Comparison of ENCODE assay signal across 19 cellular contexts in the genomic region with DNA sequence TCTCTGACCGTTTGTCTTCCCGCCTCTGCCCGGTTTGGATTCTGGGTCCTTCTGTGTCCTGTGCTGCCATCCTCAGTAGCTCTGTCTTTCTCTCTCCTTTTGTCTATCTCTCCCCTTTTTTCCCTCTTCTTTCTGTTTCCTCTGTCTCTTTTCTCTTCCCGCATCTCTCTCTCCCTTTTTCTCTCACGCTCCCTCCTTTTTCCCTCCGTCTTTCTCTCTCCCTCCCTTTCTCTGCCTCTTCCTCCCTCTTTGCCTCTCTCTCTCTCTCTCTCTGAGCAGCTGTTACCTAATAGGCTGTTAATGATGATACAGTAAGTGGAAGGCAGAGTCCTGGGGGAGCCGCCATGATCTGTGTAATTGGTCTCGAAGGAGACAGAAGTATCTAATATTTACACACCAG.
"Had no signal": no experiment of that assay in that cellular context is flagged by ENCODE, and none has a peak within 500 bp of the region (broad histone marks: within the 10 kb centered on the region; RNA-seq: fewer than 3 reads in every experiment).

No MANE protein-coding gene starts in this region.

- H3K27ac Mint-ChIP-seq: activated naive CD8-positive, alpha-beta T cell treated with anti-CD3 and anti-CD28 coated beads, Interleukin-2, amount 10 ng/mL, durations not matched to agents 7 days and 5 days; dendritic cell treated with granulocyte-macrophage colony-stimulating factor and Interleukin-4, amounts not matched to agents 40 ng/mL and 50 ng/mL, for 4 days; effector memory CD8-positive, alpha-beta T cell; natural killer cell treated with Interleukin-12 subunit alpha and Interleukin-12 subunit beta and Interleukin-15 and Interleukin-18, amount 100 ng/mL, for 72 hours; stimulated activated naive CD8-positive, alpha-beta T cell treated with anti-CD3 and anti-CD28 coated beads, Interleukin-15, Interleukin-2, amounts not matched to agents 100 ng/mL and 50 ng/mL, for 24 hours had no signal

- H3K9me3 Mint-ChIP-seq: activated naive CD8-positive, alpha-beta T cell treated with anti-CD3 and anti-CD28 coated beads, Interleukin-2, amount 10 ng/mL, durations not matched to agents 7 days and 5 days; dendritic cell treated with granulocyte-macrophage colony-stimulating factor and Interleukin-4, amounts not matched to agents 40 ng/mL and 50 ng/mL, for 4 days; effector memory CD8-positive, alpha-beta T cell; natural killer cell treated with Interleukin-12 subunit alpha and Interleukin-12 subunit beta and Interleukin-15 and Interleukin-18, amount 100 ng/mL, for 72 hours; stimulated activated naive CD8-positive, alpha-beta T cell treated with anti-CD3 and anti-CD28 coated beads, Interleukin-15, Interleukin-2, amounts not matched to agents 100 ng/mL and 50 ng/mL, for 24 hours had no signal

- H3K36me3 Mint-ChIP-seq: activated naive CD8-positive, alpha-beta T cell treated with anti-CD3 and anti-CD28 coated beads, Interleukin-2, amount 10 ng/mL, durations not matched to agents 7 days and 5 days; natural killer cell treated with Interleukin-12 subunit alpha and Interleukin-12 subunit beta and Interleukin-15 and Interleukin-18, amount 100 ng/mL, for 72 hours had no signal

- H3K4me3 Mint-ChIP-seq: activated naive CD8-positive, alpha-beta T cell treated with anti-CD3 and anti-CD28 coated beads, Interleukin-2, amount 10 ng/mL, durations not matched to agents 7 days and 5 days; dendritic cell treated with granulocyte-macrophage colony-stimulating factor and Interleukin-4, amounts not matched to agents 40 ng/mL and 50 ng/mL, for 4 days; effector memory CD8-positive, alpha-beta T cell; natural killer cell treated with Interleukin-12 subunit alpha and Interleukin-12 subunit beta and Interleukin-15 and Interleukin-18, amount 100 ng/mL, for 72 hours; stimulated activated naive CD8-positive, alpha-beta T cell treated with anti-CD3 and anti-CD28 coated beads, Interleukin-15, Interleukin-2, amounts not matched to agents 100 ng/mL and 50 ng/mL, for 24 hours had no signal

- DNase-seq: activated CD4-positive, alpha-beta T cell treated with anti-CD3 and anti-CD28 coated beads for 1 hour; activated CD4-positive, alpha-beta T cell treated with anti-CD3 and anti-CD28 coated beads, Interleukin-2, amount 50 U/mL, for 4 hours; activated naive CD4-positive, alpha-beta T cell; activated naive CD8-positive, alpha-beta T cell treated with anti-CD3 and anti-CD28 coated beads, Interleukin-2, amount 10 ng/mL, durations not matched to agents 7 days and 5 days; activated T-cell treated with anti-CD3 and anti-CD28 coated beads for 4 hours; effector memory CD8-positive, alpha-beta T cell; foreskin melanocyte; head of caudate nucleus; kidney glomerular epithelial cell; mesendoderm; ovary; sigmoid colon; spleen; T1000; trophoblast cell had no signal

- H3K27me3 ChIP-seq: ovary, sigmoid colon, suprapubic skin had no signal

- H3K4me3 ChIP-seq: ovary, sigmoid colon, spleen, suprapubic skin had no signal

- ATAC-seq: effector memory CD8-positive, alpha-beta T cell; natural killer cell treated with Interleukin-12 subunit alpha and Interleukin-12 subunit beta and Interleukin-15 and Interleukin-18, amount 100 ng/mL, for 72 hours had no signal

- H3K9me3 ChIP-seq: ovary, sigmoid colon, spleen, suprapubic skin had no signal

- H3K27ac ChIP-seq: ovary, sigmoid colon, spleen, suprapubic skin had no signal

- H3K36me3 ChIP-seq: ovary, sigmoid colon, spleen, suprapubic skin had no signal
